ENCODE assay signal across 7 cellular contexts in the genomic region with DNA sequence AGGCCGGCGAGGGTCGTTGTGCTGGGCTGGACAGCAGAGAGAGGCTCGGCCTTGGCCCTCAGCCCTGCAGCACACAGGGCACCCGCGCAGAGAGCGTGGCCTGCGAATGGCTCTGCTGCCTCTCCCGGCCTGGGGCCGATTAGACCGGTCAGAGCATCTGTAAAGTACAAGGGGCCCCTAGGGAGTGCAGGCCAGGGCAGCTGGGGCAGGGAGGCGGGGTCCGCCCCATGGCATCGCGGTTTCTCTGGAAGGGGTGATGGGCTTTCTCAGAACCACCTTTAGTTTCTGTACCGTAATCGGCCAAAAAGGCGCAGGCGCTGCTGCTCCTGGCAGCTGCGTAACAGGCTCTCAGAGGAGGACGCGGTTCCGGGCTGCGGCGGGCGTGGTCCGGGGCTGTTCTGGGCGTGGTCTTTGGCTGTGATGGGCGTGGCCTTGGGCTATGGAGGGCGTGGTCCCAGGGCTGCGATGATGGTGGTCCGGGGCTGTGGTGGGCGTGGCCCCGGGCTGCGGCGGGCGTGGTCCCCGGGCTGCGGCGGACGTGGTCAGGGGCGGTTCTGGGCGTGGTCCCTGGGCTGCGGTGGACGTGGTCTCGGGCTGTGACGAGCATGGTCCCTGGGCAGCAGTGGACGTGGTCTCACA. TPM values are rescaled to one million over a fixed set of nuclear protein-coding genes. Genes with fewer than 3 reads are reported as not detected.
DNase-seq lines count a peak whose midpoint lies in the region; ATAC-seq lines count a peak whose summit lies in the region.

No MANE protein-coding gene starts in this region.

- peak overlapping the region; percentile 51 to 80 for H3K4me3 ChIP-seq in mesenchymal stem cell (ENCODE audit: insufficient read depth in 1 of 2, low read depth in 1 of 2, low read length in 2 of 2)

- H3K27me3 ChIP-seq in mesenchymal stem cell (ENCODE audit: control insufficient read depth in 1 of 2, insufficient read depth in 1 of 2, low read length in 2 of 2) = peaks cover 5 to 8% of the 10 kb centered on the region in 2 experiments

- peak overlapping the region; percentile 76 for H3K4me3 Mint-ChIP-seq in activated CD4-positive, alpha-beta memory T cell treated with anti-CD3 and anti-CD28 coated beads, Interleukin-2, amount 10 ng/mL, durations not matched to agents 7 days and 5 days

- no peak overlapping the region for H3K27ac ChIP-seq in mesenchymal stem cell (ENCODE audit: low read length, poor library complexity, severe bottlenecking)

- H3K4me1 ChIP-seq in mesenchymal stem cell (ENCODE audit: control insufficient read depth, insufficient read depth, low read depth, low read length) = peaks cover 17% of the 10 kb centered on the region

- CTCF ChIA-PET in activated CD4-positive, alpha-beta memory T cell treated with anti-CD3 and anti-CD28 coated beads, Interleukin-2, amount 10 ng/mL, durations not matched to agents 7 days and 5 days (lab: Charles Lee) = interaction anchor here (1.0 to 4.7 kb wide), 4 partner anchors 9 to 148 kb away, joined by 3 to 34 read pairs (median 4); no protein-coding TSS in a partner anchor

- peak overlapping the region; percentile 89 for H3K4me2 ChIP-seq in mesenchymal stem cell (ENCODE audit: low read length, poor library complexity, severe bottlenecking)

- H2BK120ac ChIP-seq in mesenchymal stem cell (ENCODE audit: low read depth, low read length) = no peak overlapping the region

- peak overlapping the region; percentile 20 for H4K91ac ChIP-seq in mesenchymal stem cell (ENCODE audit: low read length)

- no peak overlapping the region for H2BK12ac ChIP-seq in mesenchymal stem cell (ENCODE audit: low read length in 2 of 2)

- no peaks in the 10 kb centered on the region for H3K9me3 ChIP-seq in mesenchymal stem cell (ENCODE audit: control insufficient read depth, low read length)

- peak; percentile 96 for ATAC-seq in GM18502 (IDR thresholded peaks at IDR 0.05; ENCODE audit: poor library complexity, unreplicated experiment)
- peak; percentile 92 for ATAC-seq in HG02938 (IDR thresholded peaks at IDR 0.05; ENCODE audit: unreplicated experiment)

- DNase-seq in NCI-H2227 treated with DMSO at 0.1 percent for 48 hours (lab: John Stamatoyannopoulos, UW) = peak; percentile 98
- peak; percentile 94 for DNase-seq in activated CD4-positive, alpha-beta memory T cell treated with anti-CD3 and anti-CD28 coated beads, Interleukin-2, amount 10 ng/mL, durations not matched to agents 7 days and 5 days
- DNase-seq in effector CD8-positive, alpha-beta T cell (lab: John Stamatoyannopoulos, UW) = peak; percentile 73
- DNase-seq in mesenchymal stem cell = peak; percentile 30
- DNase-seq in stimulated activated CD8-positive, alpha-beta memory T cell treated with anti-CD3 and anti-CD28 coated beads, Interleukin-12 subunit alpha, Interleukin-12 subunit beta, amount 100 ng/mL, for 24 hours (ENCODE audit: extremely low read depth) = peak; percentile 76

- no peaks in the 10 kb centered on the region for H3K36me3 ChIP-seq in mesenchymal stem cell (ENCODE audit: control insufficient read depth in 1 of 2, insufficient read depth in 2 of 2, low read depth in 1 of 2, low read length in 2 of 2)

- no peaks in the 10 kb centered on the region for H3K36me3 Mint-ChIP-seq in activated CD4-positive, alpha-beta memory T cell treated with anti-CD3 and anti-CD28 coated beads, Interleukin-2, amount 10 ng/mL, durations not matched to agents 7 days and 5 days (ENCODE audit: low read depth)

- no peak overlapping the region for H3K4ac ChIP-seq in mesenchymal stem cell (ENCODE audit: low read depth in 1 of 2, low read length in 2 of 2)

- H3K9me3 Mint-ChIP-seq in activated CD4-positive, alpha-beta memory T cell treated with anti-CD3 and anti-CD28 coated beads, Interleukin-2, amount 10 ng/mL, durations not matched to agents 7 days and 5 days = no peaks in the 10 kb centered on the region

- peaks cover 25% of the 10 kb centered on the region for H3K27me3 Mint-ChIP-seq in activated CD4-positive, alpha-beta memory T cell treated with anti-CD3 and anti-CD28 coated beads, Interleukin-2, amount 10 ng/mL, durations not matched to agents 7 days and 5 days

- peak overlapping the region in 1 of 2 experiments; percentile 22 for H3K18ac ChIP-seq in mesenchymal stem cell (ENCODE audit: low read depth in 1 of 2, low read length in 2 of 2)

- H3K4me1 Mint-ChIP-seq in activated CD4-positive, alpha-beta memory T cell treated with anti-CD3 and anti-CD28 coated beads, Interleukin-2, amount 10 ng/mL, durations not matched to agents 7 days and 5 days = peaks cover 38% of the 10 kb centered on the region

- H2BK15ac ChIP-seq in mesenchymal stem cell (ENCODE audit: low read depth, poor library complexity, severe bottlenecking) = no peak overlapping the region

- no peak overlapping the region for H2AK5ac ChIP-seq in mesenchymal stem cell (ENCODE audit: low read length, severe bottlenecking)

- H3K9ac ChIP-seq in mesenchymal stem cell (ENCODE audit: low read length) = peak overlapping the region; percentile 83

- no peak overlapping the region for H3K14ac ChIP-seq in mesenchymal stem cell (ENCODE audit: low read length in 2 of 2)

- no peak overlapping the region for H4K8ac ChIP-seq in mesenchymal stem cell (ENCODE audit: low read length)

- POLR2A ChIA-PET in activated CD4-positive, alpha-beta memory T cell treated with anti-CD3 and anti-CD28 coated beads, Interleukin-2, amount 10 ng/mL, durations not matched to agents 7 days and 5 days (lab: Charles Lee) = interaction anchor here (1.0 to 1.9 kb wide), 3 partner anchors 70 to 355 kb away, joined by 3 to 12 read pairs (median 4); no protein-coding TSS in a partner anchor

- H3K27ac Mint-ChIP-seq in activated CD4-positive, alpha-beta memory T cell treated with anti-CD3 and anti-CD28 coated beads, Interleukin-2, amount 10 ng/mL, durations not matched to agents 7 days and 5 days = peak overlapping the region; percentile 80

- WGBS in mesenchymal stem cell = under 1% methylated on average over 36 of the region's 48 CpGs

- H3K23ac ChIP-seq in mesenchymal stem cell (ENCODE audit: low read length in 2 of 2) = no peak overlapping the region

- H3K79me1 ChIP-seq in mesenchymal stem cell (replicated peaks; ENCODE audit: low read length, poor library complexity, severe bottlenecking) = no peaks in the 10 kb centered on the region

- H2AFZ ChIP-seq in mesenchymal stem cell (ENCODE audit: low read depth, low read length) = peak overlapping the region; percentile 54

- H2BK5ac ChIP-seq in mesenchymal stem cell (ENCODE audit: low read depth, low read length, poor library complexity, severe bottlenecking) = no peak overlapping the region

RNA-seq across cellular contexts. Expression of a gene that starts 1.5 kb away (rescaled TPM):
- not detected for total RNA-seq in activated CD4-positive, alpha-beta memory T cell treated with anti-CD3 and anti-CD28 coated beads, Interleukin-2, amount 10 ng/mL, durations not matched to agents 7 days and 5 days
- polyA plus RNA-seq in mesenchymal stem cell (2013, experiment 1 of 2) = not detected
- not detected for polyA plus RNA-seq in mesenchymal stem cell (2013, experiment 2 of 2)

RNA-seq across cellular contexts. Expression of a gene that starts 27.9 kb away (rescaled TPM):
- total RNA-seq in activated CD4-positive, alpha-beta memory T cell treated with anti-CD3 and anti-CD28 coated beads, Interleukin-2, amount 10 ng/mL, durations not matched to agents 7 days and 5 days = not detected
- not detected for polyA plus RNA-seq in mesenchymal stem cell (2013, experiment 1 of 2)
- not detected for polyA plus RNA-seq in mesenchymal stem cell (2013, experiment 2 of 2)

Comparison
In these comparisons a context has a peak if more than half of its experiments do, and no peak if none do; other contexts are left out.
1. DNase-seq: peak in every context shown above with its lines; median percentile 98 in NCI-H2227 treated with DMSO at 0.1 percent for 48 hours; 94 in activated CD4-positive, alpha-beta memory T cell treated with anti-CD3 and anti-CD28 coated beads, Interleukin-2, amount 10 ng/mL, durations not matched to agents 7 days and 5 days; 76 in stimulated activated CD8-positive, alpha-beta memory T cell treated with anti-CD3 and anti-CD28 coated beads, Interleukin-12 subunit alpha, Interleukin-12 subunit beta, amount 100 ng/mL, for 24 hours; 73 in effector CD8-positive, alpha-beta T cell; 30 in mesenchymal stem cell.